Comparison of ENCODE assay signal across 9 cellular contexts in genomic region chr3:23202921-23203650, GRCh38. TPM values are rescaled to one million over a fixed set of nuclear protein-coding genes. Genes with fewer than 3 reads are reported as not detected.
DNase-seq lines count a peak whose midpoint lies in the region; ATAC-seq, FAIRE-seq and TF ChIP-seq lines count a peak whose summit lies in the region.
"Had no signal": no experiment of that assay in that cellular context is flagged by ENCODE, and none has a peak within 500 bp of the region (broad histone marks: within the 10 kb centered on the region; RNA-seq: fewer than 3 reads in every experiment).

TSS of gene UBE2E2 (plus strand) at chr3:23203327.

- POLR2A ChIA-PET in PC-9 (lab: Charles Lee; ENCODE audit: unreplicated experiment), result no interaction called here

- peak; percentile 48 to 55 for ATAC-seq in CD4-positive, CD25-positive, alpha-beta regulatory T cell (ENCODE audit: low read depth in 2 of 2)
- peak; percentile 73 for ATAC-seq in GM19372 (IDR thresholded peaks at IDR 0.05; ENCODE audit: low read depth, unreplicated experiment)
- ATAC-seq in HG03457 (IDR thresholded peaks at IDR 0.05; ENCODE audit: unreplicated experiment), result peak; percentile 50
- ATAC-seq in thoracic aorta (ENCODE audit: insufficient number of reproducible peaks, low FRiP score, low read depth), result peak; percentile 81

- no peaks in the 10 kb centered on the region for H3K36me3 Mint-ChIP-seq in CD4-positive, CD25-positive, alpha-beta regulatory T cell
- no peaks in the 10 kb centered on the region for H3K36me3 Mint-ChIP-seq in activated naive CD4-positive, alpha-beta T cell treated with anti-CD3 and anti-CD28 coated beads, Interleukin-2, amount 10 ng/mL, durations not matched to agents 7 days and 5 days
- H3K36me3 Mint-ChIP-seq in neural progenitor cell, result no peaks in the 10 kb centered on the region

- peaks cover 19% of the 10 kb centered on the region for H3K27me3 ChIP-seq in CD4-positive, CD25-positive, alpha-beta regulatory T cell (ENCODE audit: control insufficient read depth, insufficient read depth, low read length)
- H3K27me3 ChIP-seq in PC-9 (ENCODE audit: insufficient read depth, low read depth) (peaks cover 8% of the 10 kb centered on the region; the same call in 1 of the 2 replicates), neural progenitor cell (peaks cover 25% of the 10 kb centered on the region), thoracic aorta (replicated peaks; ENCODE audit: insufficient read depth) (no peaks in the 10 kb centered on the region)

- FAIRE-seq in frontal cortex (lab: Jason Lieb, UNC), result no peak
- FAIRE-seq: islet of Langerhans had no signal

- no peak within 1 kb of the TSS for H3K27ac ChIP-seq in CD4-positive, CD25-positive, alpha-beta regulatory T cell (ENCODE audit: insufficient read depth, low read length, poor library complexity, severe bottlenecking)
- H3K27ac ChIP-seq in PC-9 (0 out of 2 replicates have a peak within 1 kb of the TSS, but pooled peaks have one; percentile 17), neural progenitor cell (peak within 1 kb of the TSS; percentile 69), thoracic aorta (peak within 1 kb of the TSS; percentile 70 to 73)

- H3K9me2 ChIP-seq in PC-9 (ENCODE audit: insufficient read depth), result no peaks in the 10 kb centered on the region

- peaks cover 41% of the 10 kb centered on the region for H3K79me2 ChIP-seq in PC-9 (ENCODE audit: low read depth)
- H3K79me2 ChIP-seq in neural progenitor cell (ENCODE audit: low read depth), result peaks cover 45% of the 10 kb centered on the region

- H3K4me1 ChIP-seq in CD4-positive, CD25-positive, alpha-beta regulatory T cell (ENCODE audit: control insufficient read depth, insufficient read depth, low read length, poor library complexity, severe bottlenecking), result peaks cover 6% of the 10 kb centered on the region
- H3K4me1 ChIP-seq in PC-9 (replicated peaks; ENCODE audit: insufficient read depth), result peaks cover 22% of the 10 kb centered on the region
- H3K4me1 ChIP-seq in neural progenitor cell, result peaks cover 28% of the 10 kb centered on the region
- peaks cover 7 to 15% of the 10 kb centered on the region in 2 donors for H3K4me1 ChIP-seq in thoracic aorta (ENCODE audit: control insufficient read depth in 1 of 2, low read depth in 2 of 2)

- peak within 1 kb of the TSS; percentile 52 for H3K9ac ChIP-seq in neural progenitor cell

- peaks cover 0 to 29% (median 7%) of the 10 kb centered on the region in 4 donors for H3K4me1 Mint-ChIP-seq in CD4-positive, CD25-positive, alpha-beta regulatory T cell
- peaks cover 14% of the 10 kb centered on the region for H3K4me1 Mint-ChIP-seq in activated naive CD4-positive, alpha-beta T cell treated with anti-CD3 and anti-CD28 coated beads, Interleukin-2, amount 10 ng/mL, durations not matched to agents 7 days and 5 days
- H3K4me1 Mint-ChIP-seq in neural progenitor cell, result peaks cover 19% of the 10 kb centered on the region

- H3K4me2 ChIP-seq in PC-9, result peak within 1 kb of the TSS; percentile 78
- peak within 1 kb of the TSS; percentile 90 for H3K4me2 ChIP-seq in neural progenitor cell

- peaks cover 10% of the 10 kb centered on the region; the same call in 1 of the 2 replicates for H3F3A ChIP-seq in PC-9 (ENCODE audit: insufficient read depth, low read depth)
- H3F3A ChIP-seq in neural progenitor cell (ENCODE audit: low read depth), result peaks cover 19% of the 10 kb centered on the region

- CTCF ChIA-PET in PC-9 (lab: Charles Lee), result no interaction called here
- CTCF ChIA-PET in activated naive CD4-positive, alpha-beta T cell treated with anti-CD3 and anti-CD28 coated beads, Interleukin-2, amount 10 ng/mL, durations not matched to agents 7 days and 5 days (lab: Charles Lee), result no interaction called here

- H3K4me3 Mint-ChIP-seq in CD4-positive, CD25-positive, alpha-beta regulatory T cell, result peak within 1 kb of the TSS; percentile 64 to 90 (median 88)
- peak within 1 kb of the TSS; percentile 87 for H3K4me3 Mint-ChIP-seq in activated naive CD4-positive, alpha-beta T cell treated with anti-CD3 and anti-CD28 coated beads, Interleukin-2, amount 10 ng/mL, durations not matched to agents 7 days and 5 days
- H3K4me3 Mint-ChIP-seq in neural progenitor cell, result peak within 1 kb of the TSS; percentile 98

- H3K27me3 Mint-ChIP-seq in CD4-positive, CD25-positive, alpha-beta regulatory T cell, result peaks cover 26% of the 10 kb centered on the region
- H3K27me3 Mint-ChIP-seq in activated naive CD4-positive, alpha-beta T cell treated with anti-CD3 and anti-CD28 coated beads, Interleukin-2, amount 10 ng/mL, durations not matched to agents 7 days and 5 days, result peaks cover 40% of the 10 kb centered on the region
- H3K27me3 Mint-ChIP-seq in neural progenitor cell (ENCODE audit: insufficient read depth, low read depth), result peaks cover 8% of the 10 kb centered on the region

- H4K20me1 ChIP-seq in PC-9 (ENCODE audit: insufficient read depth) (peaks cover 26% of the 10 kb centered on the region), neural progenitor cell (ENCODE audit: low read depth) (peaks cover 24% of the 10 kb centered on the region)

- peak; percentile 7 to 61 (median 46) for DNase-seq in CD4-positive, CD25-positive, alpha-beta regulatory T cell
- DNase-seq in PC-9 (peak in 1 of 2 experiments; percentile 74), frontal cortex (ENCODE audit: low spot score in 2 of 2) (peak; percentile 86 to 91), neural progenitor cell (ENCODE audit: low spot score) (peak; percentile 91), thoracic aorta (ENCODE audit: low spot score) (peak; percentile 13)
- peak; percentile 68 for DNase-seq in activated naive CD4-positive, alpha-beta T cell treated with anti-CD3 and anti-CD28 coated beads, Interleukin-2, amount 10 ng/mL, durations not matched to agents 7 days and 5 days

- no TSS peak for BruUV-seq in PC-9 (replicated peaks; lab: Mats Ljungman, UMichigan)

- peak within 1 kb of the TSS; percentile 54 for H3K4me3 ChIP-seq in CD4-positive, CD25-positive, alpha-beta regulatory T cell (ENCODE audit: low read depth, low read length)
- H3K4me3 ChIP-seq in PC-9 (peak within 1 kb of the TSS; percentile 95), neural progenitor cell (peak within 1 kb of the TSS; percentile 98), thoracic aorta (peak within 1 kb of the TSS; percentile 88)

- TF ChIP-seq CTCF in PC-9 (conservative IDR thresholded peaks at IDR 0.05) (no peak), neural progenitor cell (IDR thresholded peaks at IDR 0.05) (no peak), thoracic aorta (IDR thresholded peaks at IDR 0.05) (no peak)

- peaks cover 0 to 1% (median 0%) of the 10 kb centered on the region in 7 donors for H3K9me3 Mint-ChIP-seq in CD4-positive, CD25-positive, alpha-beta regulatory T cell
- H3K9me3 Mint-ChIP-seq in activated naive CD4-positive, alpha-beta T cell treated with anti-CD3 and anti-CD28 coated beads, Interleukin-2, amount 10 ng/mL, durations not matched to agents 7 days and 5 days, result no peaks in the 10 kb centered on the region
- H3K9me3 Mint-ChIP-seq in neural progenitor cell, result no peaks in the 10 kb centered on the region

- H3K9me3 ChIP-seq in CD4-positive, CD25-positive, alpha-beta regulatory T cell (ENCODE audit: control insufficient read depth in 2 of 2, low read length in 2 of 2), result no peaks in the 10 kb centered on the region
- H3K9me3 ChIP-seq in PC-9 (ENCODE audit: insufficient read depth, low read depth), result no peaks in the 10 kb centered on the region
- H3K9me3 ChIP-seq in neural progenitor cell (ENCODE audit: low read depth), result no peaks in the 10 kb centered on the region
- no peaks in the 10 kb centered on the region for H3K9me3 ChIP-seq in thoracic aorta

- no peaks in the 10 kb centered on the region for H3K36me3 ChIP-seq in CD4-positive, CD25-positive, alpha-beta regulatory T cell (ENCODE audit: control insufficient read depth, insufficient read depth, low read length)
- H3K36me3 ChIP-seq in PC-9 (ENCODE audit: low read depth) (no peaks in the 10 kb centered on the region), neural progenitor cell (no peaks in the 10 kb centered on the region), thoracic aorta (no peaks in the 10 kb centered on the region)

- peak within 1 kb of the TSS; percentile 78 to 98 (median 90) for H3K27ac Mint-ChIP-seq in CD4-positive, CD25-positive, alpha-beta regulatory T cell
- peak within 1 kb of the TSS; percentile 64 for H3K27ac Mint-ChIP-seq in activated naive CD4-positive, alpha-beta T cell treated with anti-CD3 and anti-CD28 coated beads, Interleukin-2, amount 10 ng/mL, durations not matched to agents 7 days and 5 days
- peak within 1 kb of the TSS; percentile 90 for H3K27ac Mint-ChIP-seq in neural progenitor cell

- H2AFZ ChIP-seq in PC-9 (peak within 1 kb of the TSS; percentile 88), neural progenitor cell (replicated peaks) (peak within 1 kb of the TSS; percentile 84)

- intact Hi-C loops in PC-9 (cut with micrococcal nuclease; ENCODE audit: unreplicated experiment), result loop anchor here (5.0 kb wide), 2 partner anchors 186 to 241 kb away; no protein-coding TSS in a partner anchor

RNA-seq across cellular contexts. Expression of gene UBE2E2, which starts in this region (rescaled TPM):
- 1.8 TPM for total RNA-seq in CD4-positive, CD25-positive, alpha-beta regulatory T cell
- polyA plus RNA-seq in CD4-positive, CD25-positive, alpha-beta regulatory T cell, result 1 to 10 TPM in 3 of 4 donors, under 1 TPM in 1; 0.81 to 9.6 (median 2.9) TPM
- total RNA-seq in PC-9 (2021), result 45.0 and 48.7 TPM in 2 replicates
- 54.2 TPM for total RNA-seq in frontal cortex
- 86.2 and 89.8 TPM in 2 replicates for total RNA-seq in neural progenitor cell (ENCODE audit: low replicate concordance)
- total RNA-seq in thoracic aorta, result 10 to 100 TPM; 30.3 to 44.0 TPM

Comparison
In these comparisons a context has a peak if more than half of its experiments do, and no peak if none do; other contexts are left out.
1. RNA of gene UBE2E2 (total RNA-seq): 86.2 to 89.8 TPM in neural progenitor cell, 54.2 TPM in frontal cortex (single experiment), 45.0 to 48.7 TPM in PC-9 and 30.3 to 44.0 TPM in thoracic aorta; 1.8 TPM in CD4-positive, CD25-positive, alpha-beta regulatory T cell (single experiment); every median in the first group is over 10 times any median in the second.
2. Peak in every context shown above with its lines, with median percentiles within 50 percentile points of each other: ATAC-seq, H3K4me3 ChIP-seq, H3K27ac Mint-ChIP-seq and H3K4me3 Mint-ChIP-seq.